1 cellular context compared by ENCODE assay signal in the genomic region with DNA sequence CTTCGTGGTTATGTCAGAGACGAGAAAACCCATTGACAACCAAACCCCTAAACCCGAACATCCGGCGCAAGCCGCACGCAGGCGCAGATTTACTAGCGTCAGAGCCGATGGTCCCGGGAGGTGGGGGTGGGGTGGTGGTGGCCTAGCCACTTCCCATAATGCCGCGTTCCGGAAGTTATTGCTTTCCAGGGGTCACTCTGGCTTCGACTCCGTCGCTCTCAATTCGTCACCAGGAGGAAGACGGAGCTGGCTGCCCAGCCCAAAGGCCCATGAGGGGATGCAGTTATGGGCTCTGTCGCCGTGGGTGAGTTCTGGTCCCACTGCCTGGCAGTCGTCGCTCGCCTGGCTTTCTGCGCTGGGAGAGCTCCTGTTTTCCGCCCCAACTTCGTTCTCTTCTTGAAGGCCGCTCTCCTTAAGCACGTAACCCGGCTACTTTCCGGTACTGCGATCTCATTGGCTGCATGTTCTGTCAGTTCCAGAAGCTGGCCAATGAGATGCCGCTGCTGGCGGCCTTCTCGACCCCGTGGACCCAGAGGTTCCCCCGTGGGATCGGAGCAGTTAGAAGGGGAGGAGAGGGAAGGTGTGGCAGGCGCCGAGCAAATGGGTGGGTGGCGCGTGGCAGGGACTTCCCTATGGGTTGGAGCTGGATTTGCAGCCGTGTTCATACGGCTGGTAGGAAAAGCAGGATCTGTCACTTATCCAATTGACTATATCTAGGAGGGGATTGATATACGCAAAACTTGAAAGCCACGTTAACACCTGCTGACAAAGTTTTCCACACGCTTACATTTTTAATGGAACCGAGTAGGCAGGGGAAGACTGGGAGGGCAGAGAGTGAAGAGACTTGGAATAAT.
TF ChIP-seq lines count a peak whose summit lies in the region.

A gene (plus strand): TSS at position 195 of the 854 bp plus-strand sequence. CDS start 3,246 bp downstream, outside the sequence.

TF ChIP-seq in WTC11, 78 proteins besides CTCF, POLR2A, EP300 and RAD21 (continued from another document):
- TF ChIP-seq, protein P1, sequence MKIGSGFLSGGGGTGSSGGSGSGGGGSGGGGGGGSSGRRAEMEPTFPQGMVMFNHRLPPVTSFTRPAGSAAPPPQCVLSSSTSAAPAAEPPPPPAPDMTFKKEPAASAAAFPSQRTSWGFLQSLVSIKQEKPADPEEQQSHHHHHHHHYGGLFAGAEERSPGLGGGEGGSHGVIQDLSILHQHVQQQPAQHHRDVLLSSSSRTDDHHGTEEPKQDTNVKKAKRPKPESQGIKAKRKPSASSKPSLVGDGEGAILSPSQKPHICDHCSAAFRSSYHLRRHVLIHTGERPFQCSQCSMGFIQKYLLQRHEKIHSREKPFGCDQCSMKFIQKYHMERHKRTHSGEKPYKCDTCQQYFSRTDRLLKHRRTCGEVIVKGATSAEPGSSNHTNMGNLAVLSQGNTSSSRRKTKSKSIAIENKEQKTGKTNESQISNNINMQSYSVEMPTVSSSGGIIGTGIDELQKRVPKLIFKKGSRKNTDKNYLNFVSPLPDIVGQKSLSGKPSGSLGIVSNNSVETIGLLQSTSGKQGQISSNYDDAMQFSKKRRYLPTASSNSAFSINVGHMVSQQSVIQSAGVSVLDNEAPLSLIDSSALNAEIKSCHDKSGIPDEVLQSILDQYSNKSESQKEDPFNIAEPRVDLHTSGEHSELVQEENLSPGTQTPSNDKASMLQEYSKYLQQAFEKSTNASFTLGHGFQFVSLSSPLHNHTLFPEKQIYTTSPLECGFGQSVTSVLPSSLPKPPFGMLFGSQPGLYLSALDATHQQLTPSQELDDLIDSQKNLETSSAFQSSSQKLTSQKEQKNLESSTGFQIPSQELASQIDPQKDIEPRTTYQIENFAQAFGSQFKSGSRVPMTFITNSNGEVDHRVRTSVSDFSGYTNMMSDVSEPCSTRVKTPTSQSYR (CRISPR knock-in tag; IDR thresholded peaks at IDR 0.05) = peak; percentile 61; the same call in 1 of the 2 replicates
- TF ChIP-seq OVOL2 (CRISPR knock-in tag; IDR thresholded peaks at IDR 0.05; ENCODE audit: borderline replicate concordance) (no peak), GABPB1 (CRISPR knock-in tag; IDR thresholded peaks at IDR 0.05) (peak; percentile 7; the same call in 1 of the 2 replicates)
- TF ChIP-seq, protein P2, sequence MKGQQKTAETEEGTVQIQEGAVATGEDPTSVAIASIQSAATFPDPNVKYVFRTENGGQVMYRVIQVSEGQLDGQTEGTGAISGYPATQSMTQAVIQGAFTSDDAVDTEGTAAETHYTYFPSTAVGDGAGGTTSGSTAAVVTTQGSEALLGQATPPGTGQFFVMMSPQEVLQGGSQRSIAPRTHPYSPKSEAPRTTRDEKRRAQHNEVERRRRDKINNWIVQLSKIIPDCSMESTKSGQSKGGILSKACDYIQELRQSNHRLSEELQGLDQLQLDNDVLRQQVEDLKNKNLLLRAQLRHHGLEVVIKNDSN (CRISPR knock-in tag; IDR thresholded peaks at IDR 0.05) = 0 out of 2 replicates have a peak, but pooled peaks have one; percentile 22
- TF ChIP-seq, protein P3, sequence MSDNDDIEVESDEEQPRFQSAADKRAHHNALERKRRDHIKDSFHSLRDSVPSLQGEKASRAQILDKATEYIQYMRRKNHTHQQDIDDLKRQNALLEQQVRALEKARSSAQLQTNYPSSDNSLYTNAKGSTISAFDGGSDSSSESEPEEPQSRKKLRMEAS (CRISPR knock-in tag; IDR thresholded peaks at IDR 0.05) = peak; percentile 51; the same call in 1 of the 2 replicates
